17 cellular contexts compared by ENCODE assay signal in the genomic region with DNA sequence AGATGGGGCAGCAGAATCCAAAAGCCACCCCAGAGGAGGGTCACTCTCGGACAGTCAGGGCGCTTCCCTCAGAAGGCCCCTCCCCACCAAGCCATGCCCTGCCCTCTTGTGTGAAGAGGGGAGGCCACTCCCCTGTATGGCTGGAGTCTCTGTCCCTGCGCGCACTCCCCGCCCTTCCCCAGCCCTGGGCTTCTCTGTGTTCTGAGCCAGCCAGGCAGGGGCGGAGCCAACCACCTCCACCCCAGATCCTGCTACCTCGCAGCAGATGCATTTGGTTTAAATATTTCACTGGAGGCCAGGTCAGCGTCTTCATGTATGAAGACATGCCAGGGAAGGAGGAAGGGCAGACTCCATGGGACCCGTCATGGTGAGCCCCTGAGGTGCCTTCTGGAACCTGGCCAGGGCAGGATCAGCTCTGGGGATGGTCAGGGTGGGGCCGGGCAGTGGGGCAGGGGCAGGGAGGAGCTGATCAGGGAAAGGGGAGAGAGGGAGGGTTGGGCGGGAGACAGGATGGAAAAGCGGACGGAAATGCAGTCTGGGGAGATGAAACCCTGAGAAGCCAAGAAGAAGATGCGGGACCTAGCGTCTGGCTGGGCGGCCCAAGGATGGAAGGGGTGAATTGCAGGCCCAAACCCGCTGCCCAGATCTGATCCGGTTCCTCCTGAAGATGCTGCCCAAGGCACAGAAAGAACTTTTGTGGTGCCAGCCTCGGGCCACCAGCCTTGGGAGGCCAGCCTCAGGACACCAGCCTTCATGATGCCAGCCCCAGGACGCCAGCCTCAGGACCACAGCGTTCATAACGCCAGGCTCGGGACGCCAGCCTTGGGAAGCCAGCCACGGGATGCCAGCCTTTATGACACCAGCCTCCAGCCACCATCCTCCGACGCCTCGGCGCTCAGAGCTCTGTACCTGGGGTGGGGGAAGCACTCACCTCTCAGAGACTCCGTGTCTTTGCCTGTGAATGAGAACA.
A peak's percentile ranks its signal among the peaks of the same experiment; 100 is the strongest.
DNase-seq lines count a peak whose midpoint lies in the region; ATAC-seq, FAIRE-seq and TF ChIP-seq lines count a peak whose summit lies in the region.
"Had no signal": no experiment of that assay in that cellular context is flagged by ENCODE, and none has a peak within 500 bp of the region (broad histone marks: within the 10 kb centered on the region; RNA-seq: fewer than 3 reads in every experiment).

No MANE protein-coding gene starts in this region.

- H3K27ac Mint-ChIP-seq in activated CD4-positive, alpha-beta memory T cell treated with anti-CD3 and anti-CD28 coated beads for 36 hours = no peak overlapping the region
- H3K27ac Mint-ChIP-seq in activated CD4-positive, alpha-beta memory T cell treated with anti-CD3 and anti-CD28 coated beads, Interleukin-2, amount 10 ng/mL, durations not matched to agents 7 days and 5 days = no peak overlapping the region
- H3K27ac Mint-ChIP-seq in progenitor cell of endocrine pancreas = no peak overlapping the region
- H3K27ac Mint-ChIP-seq: CD8-positive, alpha-beta memory T cell; dendritic cell treated with granulocyte-macrophage colony-stimulating factor and Interleukin-4, amounts not matched to agents 40 ng/mL and 50 ng/mL, for 4 days had no signal

- H4K5ac ChIP-seq in H1 (ENCODE audit: insufficient read length, low read depth, low read length) = no peak overlapping the region

- H3K4me3 ChIP-seq in H1 (ENCODE audit: extremely low read depth in 1 of 4, insufficient read depth in 2 of 4, low read depth in 3 of 4, low read length in 4 of 4) (peak overlapping the region in 1 of 4 experiments; percentile 36; a peak in 1 of 8 replicates), neuronal stem cell (ENCODE audit: low read length in 2 of 2) (no peak overlapping the region)
- H3K4me3 ChIP-seq: esophagus squamous epithelium had no signal

- H3K79me2 ChIP-seq in H1 (ENCODE audit: control insufficient read depth in 1 of 2, insufficient read depth in 2 of 2, low read length in 2 of 2) = no peaks in the 10 kb centered on the region

- H2BK120ac ChIP-seq in H1 (replicated peaks; ENCODE audit: low read depth, low read length) (no peak overlapping the region), neuronal stem cell (ENCODE audit: low read depth, low read length) (no peak overlapping the region)

- ATAC-seq in HG02623 (IDR thresholded peaks at IDR 0.05; ENCODE audit: unreplicated experiment) (no peak), HG02981 (IDR thresholded peaks at IDR 0.05; ENCODE audit: unreplicated experiment) (no peak)
- ATAC-seq: naive thymus-derived CD4-positive, alpha-beta T cell had no signal

- H2AK5ac ChIP-seq in H1 (ENCODE audit: low read depth, low read length) = no peak overlapping the region
- H2AK5ac ChIP-seq in neuronal stem cell (ENCODE audit: low read depth, low read length) = peak overlapping the region; percentile 15

- 0 out of 2 replicates have a peak overlapping the region, but pooled peaks have one; percentile 49 for H2BK5ac ChIP-seq in H1 (ENCODE audit: low read depth, low read length)
- H2BK5ac ChIP-seq in neuronal stem cell (ENCODE audit: low read length) = no peak overlapping the region

- H2BK12ac ChIP-seq in H1 (ENCODE audit: low read depth, low read length) = peak overlapping the region; percentile 81; the same call in 1 of the 2 replicates
- H2BK12ac ChIP-seq in neuronal stem cell (ENCODE audit: low read length) = no peak overlapping the region

- DNase-seq in activated CD4-positive, alpha-beta memory T cell treated with anti-CD3 and anti-CD28 coated beads for 36 hours = peak; percentile 3
- DNase-seq in activated CD4-positive, alpha-beta memory T cell treated with anti-CD3 and anti-CD28 coated beads, Interleukin-2, amount 10 ng/mL, durations not matched to agents 7 days and 5 days = no peak
- DNase-seq in NCI-H2196 treated with DMSO at 0.1 percent for 48 hours (lab: John Stamatoyannopoulos, UW; ENCODE audit: unreplicated experiment) = peak; percentile 28
- DNase-seq in H1 (ENCODE audit: low read depth in 1 of 2, low spot score in 2 of 2) = peak in 1 of 2 experiments; percentile 64
- no peak for DNase-seq in neuronal stem cell (ENCODE audit: low spot score)
- no peak for DNase-seq in progenitor cell of endocrine pancreas (ENCODE audit: low spot score, unreplicated experiment)
- DNase-seq: activated gamma-delta T cell; esophagus squamous epithelium; GF-D8; naive thymus-derived CD4-positive, alpha-beta T cell; NCI-H2081; stimulated activated CD8-positive, alpha-beta memory T cell treated with anti-CD3 and anti-CD28 coated beads, Interleukin-4, amount 100 ng/mL, for 48 hours; testis had no signal

- TF ChIP-seq POLR2A in H1 (IDR thresholded peaks at IDR 0.05; ENCODE audit: control extremely low read depth in 1 of 2, low read depth in 2 of 2, low read length in 2 of 2) = no peak

- TF ChIP-seq EP300 in H1 (IDR thresholded peaks at IDR 0.05; ENCODE audit: borderline replicate concordance in 1 of 2, low read depth in 2 of 2, low read length in 2 of 2) = no peak

- H2AFZ ChIP-seq in H1 (ENCODE audit: low read length) (no peak overlapping the region), neuronal stem cell (ENCODE audit: low read length) (no peak overlapping the region)

- no peaks in the 10 kb centered on the region for H3K9me3 ChIP-seq in H1 (ENCODE audit: insufficient read depth in 2 of 2, low read depth in 1 of 2, low read length in 1 of 2)
- peaks cover 4 to 6% of the 10 kb centered on the region in 2 donors for H3K9me3 ChIP-seq in neuronal stem cell (replicated peaks in 1 of 2; ENCODE audit: control insufficient read depth in 2 of 2, insufficient read depth in 1 of 2, low read depth in 1 of 2, low read length in 2 of 2)
- H3K9me3 ChIP-seq: testis had no signal

- H4K8ac ChIP-seq in H1 (ENCODE audit: extremely low read depth, insufficient read depth, low read length) = no peak overlapping the region
- no peak overlapping the region for H4K8ac ChIP-seq in neuronal stem cell (ENCODE audit: low read depth, low read length)

- TF ChIP-seq CTCF in H1 (IDR thresholded peaks at IDR 0.05; ENCODE audit: control extremely low read depth in 1 of 3, insufficient read depth in 1 of 3, low read depth in 1 of 3, low read length in 3 of 3) (no peak), progenitor cell of endocrine pancreas (IDR thresholded peaks at IDR 0.05; ENCODE audit: unreplicated experiment) (no peak)

- no peak overlapping the region for H3K56ac ChIP-seq in H1 (replicated peaks; ENCODE audit: insufficient read length, low read depth, low read length)

- H3K14ac ChIP-seq in H1 (ENCODE audit: insufficient read length) (no peak overlapping the region), neuronal stem cell (ENCODE audit: low read length) (no peak overlapping the region)

- H3K9ac ChIP-seq in H1 (replicated peaks in 1 of 4; ENCODE audit: extremely low read depth in 1 of 4, low read depth in 3 of 4, low read length in 3 of 4) = no peak overlapping the region
- no peak overlapping the region for H3K9ac ChIP-seq in neuronal stem cell (ENCODE audit: low read depth, low read length, poor library complexity)

- H4K20me1 ChIP-seq in H1 (replicated peaks in 1 of 2; ENCODE audit: control insufficient read depth in 1 of 2, insufficient read depth in 2 of 2, low read length in 2 of 2) = no peaks in the 10 kb centered on the region

- POLR2A ChIA-PET in activated CD4-positive, alpha-beta memory T cell treated with anti-CD3 and anti-CD28 coated beads for 36 hours (lab: Charles Lee) = no interaction called here
- POLR2A ChIA-PET in activated CD4-positive, alpha-beta memory T cell treated with anti-CD3 and anti-CD28 coated beads, Interleukin-2, amount 10 ng/mL, durations not matched to agents 7 days and 5 days (lab: Charles Lee) = no interaction called here
- POLR2A ChIA-PET in H1 (lab: Charles Lee; ENCODE audit: partially characterized antibody) = interaction anchor here (2.0 kb wide), 1 partner anchor 11 kb away, joined by 6 read pairs; no protein-coding TSS in a partner anchor

- no peak overlapping the region for H2BK20ac ChIP-seq in H1 (ENCODE audit: low read length)

- peaks cover 13% of the 10 kb centered on the region for H3K9me3 Mint-ChIP-seq in activated CD4-positive, alpha-beta memory T cell treated with anti-CD3 and anti-CD28 coated beads for 36 hours
- H3K9me3 Mint-ChIP-seq in activated CD4-positive, alpha-beta memory T cell treated with anti-CD3 and anti-CD28 coated beads, Interleukin-2, amount 10 ng/mL, durations not matched to agents 7 days and 5 days = peaks cover 12% of the 10 kb centered on the region
- peaks cover 3% of the 10 kb centered on the region for H3K9me3 Mint-ChIP-seq in progenitor cell of endocrine pancreas (ENCODE audit: low read depth)
- H3K9me3 Mint-ChIP-seq: dendritic cell treated with granulocyte-macrophage colony-stimulating factor and Interleukin-4, amounts not matched to agents 40 ng/mL and 50 ng/mL, for 4 days had no signal

- no peak for TF ChIP-seq RAD21 in H1 (IDR thresholded peaks at IDR 0.05 in 1 of 2, conservative IDR thresholded peaks at IDR 0.05 in 1 of 2; ENCODE audit: low read depth in 2 of 2, low read length in 2 of 2)

- CTCF ChIA-PET in activated CD4-positive, alpha-beta memory T cell treated with anti-CD3 and anti-CD28 coated beads for 36 hours (lab: Charles Lee) = no interaction called here
- CTCF ChIA-PET in activated CD4-positive, alpha-beta memory T cell treated with anti-CD3 and anti-CD28 coated beads, Interleukin-2, amount 10 ng/mL, durations not matched to agents 7 days and 5 days (lab: Charles Lee) = no interaction called here
- CTCF ChIA-PET in H1 (lab: Charles Lee; ENCODE audit: partially characterized antibody) = interaction anchor here (0.7 to 1.2 kb wide), 2 partner anchors 21 to 81 kb away, joined by 3 read pairs; no protein-coding TSS in a partner anchor

- no peak overlapping the region for H2BK15ac ChIP-seq in H1 (ENCODE audit: low read length)
- no peak overlapping the region for H2BK15ac ChIP-seq in neuronal stem cell (ENCODE audit: low read length)

- FAIRE-seq in H1 (lab: Jason Lieb, UNC) = no peak

- H3K36me3 ChIP-seq in H1 (ENCODE audit: control insufficient read depth in 2 of 4, insufficient read depth in 4 of 4, low read length in 3 of 4) (no peaks in the 10 kb centered on the region), neuronal stem cell (replicated peaks in 1 of 2; ENCODE audit: control insufficient read depth in 2 of 2, insufficient read depth in 2 of 2, low read length in 2 of 2) (no peaks in the 10 kb centered on the region)
- H3K36me3 ChIP-seq: esophagus squamous epithelium had no signal

- peaks cover 7 to 40% (median 27%) of the 10 kb centered on the region in 4 experiments for H3K27me3 ChIP-seq in H1 (replicated peaks in 1 of 4; ENCODE audit: control insufficient read depth in 3 of 4, extremely low read depth in 1 of 4, insufficient read depth in 3 of 4, low read length in 3 of 4)
- H3K27me3 ChIP-seq in neuronal stem cell (ENCODE audit: control insufficient read depth in 3 of 3, insufficient read depth in 3 of 3, low read depth in 1 of 3, low read length in 3 of 3) = peaks cover 9 to 82% (median 39%) of the 10 kb centered on the region in 3 experiments
- H3K27me3 ChIP-seq: testis had no signal

- H3K4me1 Mint-ChIP-seq in activated CD4-positive, alpha-beta memory T cell treated with anti-CD3 and anti-CD28 coated beads for 36 hours (ENCODE audit: low read depth) = peaks cover 2% of the 10 kb centered on the region
- H3K4me1 Mint-ChIP-seq in activated CD4-positive, alpha-beta memory T cell treated with anti-CD3 and anti-CD28 coated beads, Interleukin-2, amount 10 ng/mL, durations not matched to agents 7 days and 5 days = peaks cover 3% of the 10 kb centered on the region
- H3K4me1 Mint-ChIP-seq in progenitor cell of endocrine pancreas (ENCODE audit: low read depth) = no peaks in the 10 kb centered on the region

- H3K18ac ChIP-seq in H1 (ENCODE audit: extremely low read depth, low read length) (no peak overlapping the region; the same call in 1 of the 2 replicates), neuronal stem cell (ENCODE audit: low read length) (no peak overlapping the region)

- H3K23me2 ChIP-seq in H1 (ENCODE audit: low read depth, low read length) = peaks cover 14% of the 10 kb centered on the region; the same call in 1 of the 2 replicates

- H3K79me1 ChIP-seq in H1 (ENCODE audit: low read depth, low read length) = no peaks in the 10 kb centered on the region
- H3K79me1 ChIP-seq in neuronal stem cell (ENCODE audit: low read depth, low read length) = peaks cover 4% of the 10 kb centered on the region

- no peak overlapping the region for H4K91ac ChIP-seq in H1 (replicated peaks; ENCODE audit: insufficient read length, low read length)
- H4K91ac ChIP-seq in neuronal stem cell (ENCODE audit: low read depth, low read length, poor library complexity) = no peak overlapping the region

- peaks cover 11% of the 10 kb centered on the region for H3K36me3 Mint-ChIP-seq in activated CD4-positive, alpha-beta memory T cell treated with anti-CD3 and anti-CD28 coated beads for 36 hours
- peaks cover 8% of the 10 kb centered on the region for H3K36me3 Mint-ChIP-seq in activated CD4-positive, alpha-beta memory T cell treated with anti-CD3 and anti-CD28 coated beads, Interleukin-2, amount 10 ng/mL, durations not matched to agents 7 days and 5 days (ENCODE audit: low read depth)
- H3K36me3 Mint-ChIP-seq in progenitor cell of endocrine pancreas (ENCODE audit: insufficient read depth) = no peaks in the 10 kb centered on the region

- WGBS in H1 (ENCODE audit: extremely low coverage in 1 of 2, insufficient coverage in 1 of 2, insufficient read length in 1 of 2, insufficient replicate concordance in 2 of 2, low coverage in 1 of 2, low lambda C conversion rate in 2 of 2, missing lambda C conversion rate in 1 of 2), 2 experiments = 79% methylated on average over 20 of the region's 30 CpGs; no CpG with 5 or more reads in 1 of the 2 experiments
- WGBS in neuronal stem cell (ENCODE audit: extremely low coverage in 2 of 2, insufficient read length in 2 of 2, insufficient replicate concordance in 1 of 2), 2 donors = no CpG with 5 or more reads among the region's 30 CpGs

- H3K27me3 Mint-ChIP-seq in activated CD4-positive, alpha-beta memory T cell treated with anti-CD3 and anti-CD28 coated beads for 36 hours = peaks cover 52% of the 10 kb centered on the region
- H3K27me3 Mint-ChIP-seq in activated CD4-positive, alpha-beta memory T cell treated with anti-CD3 and anti-CD28 coated beads, Interleukin-2, amount 10 ng/mL, durations not matched to agents 7 days and 5 days = peaks cover 44% of the 10 kb centered on the region
- peaks cover 86% of the 10 kb centered on the region for H3K27me3 Mint-ChIP-seq in progenitor cell of endocrine pancreas

- H3K27ac ChIP-seq in H1 (ENCODE audit: low read depth, low read length) (no peak overlapping the region), neuronal stem cell (replicated peaks; ENCODE audit: low read length) (no peak overlapping the region)
- H3K27ac ChIP-seq: esophagus squamous epithelium, testis had no signal

- H3K4me1 ChIP-seq in H1 (replicated peaks in 1 of 4; ENCODE audit: control insufficient read depth in 3 of 4, insufficient read depth in 4 of 4, low read length in 3 of 4) = peaks cover 0 to 19% (median 8%) of the 10 kb centered on the region in 4 experiments; a peak in 6 of 7 replicates
- peaks cover 0 to 11% of the 10 kb centered on the region in 2 donors for H3K4me1 ChIP-seq in neuronal stem cell (ENCODE audit: control insufficient read depth in 2 of 2, insufficient read depth in 1 of 2, low read depth in 1 of 2, low read length in 2 of 2)
- H3K4me1 ChIP-seq: testis had no signal

- intact Hi-C loops in activated CD4-positive, alpha-beta memory T cell treated with anti-CD3 and anti-CD28 coated beads for 36 hours (cut with micrococcal nuclease) = no loop called here

- H3K23ac ChIP-seq in H1 (ENCODE audit: insufficient read length) (no peak overlapping the region), neuronal stem cell (ENCODE audit: low read depth, low read length, poor library complexity) (no peak overlapping the region)

- no peak overlapping the region for H3K4ac ChIP-seq in H1 (replicated peaks; ENCODE audit: insufficient read length, low read depth, low read length)
- no peak overlapping the region for H3K4ac ChIP-seq in neuronal stem cell (ENCODE audit: low read length)

- H3K4me3 Mint-ChIP-seq in activated CD4-positive, alpha-beta memory T cell treated with anti-CD3 and anti-CD28 coated beads for 36 hours = no peak overlapping the region
- H3K4me3 Mint-ChIP-seq in activated CD4-positive, alpha-beta memory T cell treated with anti-CD3 and anti-CD28 coated beads, Interleukin-2, amount 10 ng/mL, durations not matched to agents 7 days and 5 days = no peak overlapping the region
- H3K4me3 Mint-ChIP-seq in progenitor cell of endocrine pancreas (ENCODE audit: low read depth) = no peak overlapping the region
- H3K4me3 Mint-ChIP-seq: dendritic cell treated with granulocyte-macrophage colony-stimulating factor and Interleukin-4, amounts not matched to agents 40 ng/mL and 50 ng/mL, for 4 days had no signal

- peak overlapping the region; percentile 56 to 73 for H3K4me2 ChIP-seq in H1 (ENCODE audit: insufficient read depth in 1 of 2, low read depth in 2 of 2, low read length in 2 of 2)
- peak overlapping the region; percentile 32 for H3K4me2 ChIP-seq in neuronal stem cell (ENCODE audit: insufficient read depth, low read length, poor library complexity, severe bottlenecking)

Comparison
In these comparisons a context has a peak if more than half of its experiments do, and no peak if none do; other contexts are left out.
1. DNase-seq: peak in activated CD4-positive, alpha-beta memory T cell treated with anti-CD3 and anti-CD28 coated beads for 36 hours (single experiment) and NCI-H2196 treated with DMSO at 0.1 percent for 48 hours (single experiment); none in activated CD4-positive, alpha-beta memory T cell treated with anti-CD3 and anti-CD28 coated beads, Interleukin-2, amount 10 ng/mL, durations not matched to agents 7 days and 5 days (single experiment), neuronal stem cell (single experiment) and progenitor cell of endocrine pancreas (single experiment).